In the genomic region with DNA sequence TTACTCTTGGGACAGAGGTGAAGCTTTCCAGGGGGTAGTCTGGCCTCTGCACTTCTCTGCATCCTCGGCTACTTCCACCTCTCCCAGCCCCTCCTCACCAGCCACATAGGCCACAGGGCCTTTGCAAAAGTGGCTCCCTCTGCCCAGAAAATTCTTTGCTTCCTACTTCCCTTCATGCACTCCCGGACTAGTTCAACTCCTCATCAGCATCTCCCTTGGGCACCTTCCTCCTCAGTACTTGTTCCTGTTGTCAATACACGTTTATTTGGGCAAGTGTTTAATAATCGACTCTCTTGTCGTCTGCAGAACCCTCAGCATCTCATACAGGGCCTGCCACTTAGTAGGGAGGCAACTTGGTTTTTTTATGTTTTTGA, we compare ENCODE assay signal across 1 cellular context.
TF ChIP-seq lines count a peak whose summit lies in the region.

No MANE protein-coding gene starts in this region.

TF ChIP-seq in HepG2, 621 proteins besides CTCF, POLR2A, EP300 and RAD21 (continued from another document and continues in another):
- TF ChIP-seq, protein P1, sequence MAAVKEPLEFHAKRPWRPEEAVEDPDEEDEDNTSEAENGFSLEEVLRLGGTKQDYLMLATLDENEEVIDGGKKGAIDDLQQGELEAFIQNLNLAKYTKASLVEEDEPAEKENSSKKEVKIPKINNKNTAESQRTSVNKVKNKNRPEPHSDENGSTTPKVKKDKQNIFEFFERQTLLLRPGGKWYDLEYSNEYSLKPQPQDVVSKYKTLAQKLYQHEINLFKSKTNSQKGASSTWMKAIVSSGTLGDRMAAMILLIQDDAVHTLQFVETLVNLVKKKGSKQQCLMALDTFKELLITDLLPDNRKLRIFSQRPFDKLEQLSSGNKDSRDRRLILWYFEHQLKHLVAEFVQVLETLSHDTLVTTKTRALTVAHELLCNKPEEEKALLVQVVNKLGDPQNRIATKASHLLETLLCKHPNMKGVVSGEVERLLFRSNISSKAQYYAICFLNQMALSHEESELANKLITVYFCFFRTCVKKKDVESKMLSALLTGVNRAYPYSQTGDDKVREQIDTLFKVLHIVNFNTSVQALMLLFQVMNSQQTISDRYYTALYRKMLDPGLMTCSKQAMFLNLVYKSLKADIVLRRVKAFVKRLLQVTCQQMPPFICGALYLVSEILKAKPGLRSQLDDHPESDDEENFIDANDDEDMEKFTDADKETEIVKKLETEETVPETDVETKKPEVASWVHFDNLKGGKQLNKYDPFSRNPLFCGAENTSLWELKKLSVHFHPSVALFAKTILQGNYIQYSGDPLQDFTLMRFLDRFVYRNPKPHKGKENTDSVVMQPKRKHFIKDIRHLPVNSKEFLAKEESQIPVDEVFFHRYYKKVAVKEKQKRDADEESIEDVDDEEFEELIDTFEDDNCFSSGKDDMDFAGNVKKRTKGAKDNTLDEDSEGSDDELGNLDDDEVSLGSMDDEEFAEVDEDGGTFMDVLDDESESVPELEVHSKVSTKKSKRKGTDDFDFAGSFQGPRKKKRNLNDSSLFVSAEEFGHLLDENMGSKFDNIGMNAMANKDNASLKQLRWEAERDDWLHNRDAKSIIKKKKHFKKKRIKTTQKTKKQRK (IDR thresholded peaks at IDR 0.05; ENCODE audit: low read length) = no peak
- no peak for TF ChIP-seq PHF21A (CRISPR knock-in tag; IDR thresholded peaks at IDR 0.05)
- TF ChIP-seq, protein P2, sequence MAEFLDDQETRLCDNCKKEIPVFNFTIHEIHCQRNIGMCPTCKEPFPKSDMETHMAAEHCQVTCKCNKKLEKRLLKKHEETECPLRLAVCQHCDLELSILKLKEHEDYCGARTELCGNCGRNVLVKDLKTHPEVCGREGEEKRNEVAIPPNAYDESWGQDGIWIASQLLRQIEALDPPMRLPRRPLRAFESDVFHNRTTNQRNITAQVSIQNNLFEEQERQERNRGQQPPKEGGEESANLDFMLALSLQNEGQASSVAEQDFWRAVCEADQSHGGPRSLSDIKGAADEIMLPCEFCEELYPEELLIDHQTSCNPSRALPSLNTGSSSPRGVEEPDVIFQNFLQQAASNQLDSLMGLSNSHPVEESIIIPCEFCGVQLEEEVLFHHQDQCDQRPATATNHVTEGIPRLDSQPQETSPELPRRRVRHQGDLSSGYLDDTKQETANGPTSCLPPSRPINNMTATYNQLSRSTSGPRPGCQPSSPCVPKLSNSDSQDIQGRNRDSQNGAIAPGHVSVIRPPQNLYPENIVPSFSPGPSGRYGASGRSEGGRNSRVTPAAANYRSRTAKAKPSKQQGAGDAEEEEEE (CRISPR knock-in tag; IDR thresholded peaks at IDR 0.05; ENCODE audit: borderline replicate concordance) = 0 out of 2 replicates have a peak, but pooled peaks have one; percentile 37
- no peak for TF ChIP-seq XRCC5 (optimal IDR thresholded peaks at IDR 0.05; ENCODE audit: low read length)
- no peak for TF ChIP-seq ZNF496 (CRISPR knock-in tag; IDR thresholded peaks at IDR 0.05; ENCODE audit: insufficient replicate concordance)
- TF ChIP-seq, protein P3, sequence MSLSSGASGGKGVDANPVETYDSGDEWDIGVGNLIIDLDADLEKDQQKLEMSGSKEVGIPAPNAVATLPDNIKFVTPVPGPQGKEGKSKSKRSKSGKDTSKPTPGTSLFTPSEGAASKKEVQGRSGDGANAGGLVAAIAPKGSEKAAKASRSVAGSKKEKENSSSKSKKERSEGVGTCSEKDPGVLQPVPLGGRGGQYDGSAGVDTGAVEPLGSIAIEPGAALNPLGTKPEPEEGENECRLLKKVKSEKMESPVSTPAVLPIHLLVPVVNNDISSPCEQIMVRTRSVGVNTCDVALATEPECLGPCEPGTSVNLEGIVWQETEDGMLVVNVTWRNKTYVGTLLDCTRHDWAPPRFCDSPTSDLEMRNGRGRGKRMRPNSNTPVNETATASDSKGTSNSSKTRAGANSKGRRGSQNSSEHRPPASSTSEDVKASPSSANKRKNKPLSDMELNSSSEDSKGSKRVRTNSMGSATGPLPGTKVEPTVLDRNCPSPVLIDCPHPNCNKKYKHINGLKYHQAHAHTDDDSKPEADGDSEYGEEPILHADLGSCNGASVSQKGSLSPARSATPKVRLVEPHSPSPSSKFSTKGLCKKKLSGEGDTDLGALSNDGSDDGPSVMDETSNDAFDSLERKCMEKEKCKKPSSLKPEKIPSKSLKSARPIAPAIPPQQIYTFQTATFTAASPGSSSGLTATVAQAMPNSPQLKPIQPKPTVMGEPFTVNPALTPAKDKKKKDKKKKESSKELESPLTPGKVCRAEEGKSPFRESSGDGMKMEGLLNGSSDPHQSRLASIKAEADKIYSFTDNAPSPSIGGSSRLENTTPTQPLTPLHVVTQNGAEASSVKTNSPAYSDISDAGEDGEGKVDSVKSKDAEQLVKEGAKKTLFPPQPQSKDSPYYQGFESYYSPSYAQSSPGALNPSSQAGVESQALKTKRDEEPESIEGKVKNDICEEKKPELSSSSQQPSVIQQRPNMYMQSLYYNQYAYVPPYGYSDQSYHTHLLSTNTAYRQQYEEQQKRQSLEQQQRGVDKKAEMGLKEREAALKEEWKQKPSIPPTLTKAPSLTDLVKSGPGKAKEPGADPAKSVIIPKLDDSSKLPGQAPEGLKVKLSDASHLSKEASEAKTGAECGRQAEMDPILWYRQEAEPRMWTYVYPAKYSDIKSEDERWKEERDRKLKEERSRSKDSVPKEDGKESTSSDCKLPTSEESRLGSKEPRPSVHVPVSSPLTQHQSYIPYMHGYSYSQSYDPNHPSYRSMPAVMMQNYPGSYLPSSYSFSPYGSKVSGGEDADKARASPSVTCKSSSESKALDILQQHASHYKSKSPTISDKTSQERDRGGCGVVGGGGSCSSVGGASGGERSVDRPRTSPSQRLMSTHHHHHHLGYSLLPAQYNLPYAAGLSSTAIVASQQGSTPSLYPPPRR (CRISPR knock-in tag; IDR thresholded peaks at IDR 0.05; ENCODE audit: borderline replicate concordance) = no peak
- no peak for TF ChIP-seq ZNF605 (CRISPR knock-in tag; IDR thresholded peaks at IDR 0.05)
- TF ChIP-seq, protein P4, sequence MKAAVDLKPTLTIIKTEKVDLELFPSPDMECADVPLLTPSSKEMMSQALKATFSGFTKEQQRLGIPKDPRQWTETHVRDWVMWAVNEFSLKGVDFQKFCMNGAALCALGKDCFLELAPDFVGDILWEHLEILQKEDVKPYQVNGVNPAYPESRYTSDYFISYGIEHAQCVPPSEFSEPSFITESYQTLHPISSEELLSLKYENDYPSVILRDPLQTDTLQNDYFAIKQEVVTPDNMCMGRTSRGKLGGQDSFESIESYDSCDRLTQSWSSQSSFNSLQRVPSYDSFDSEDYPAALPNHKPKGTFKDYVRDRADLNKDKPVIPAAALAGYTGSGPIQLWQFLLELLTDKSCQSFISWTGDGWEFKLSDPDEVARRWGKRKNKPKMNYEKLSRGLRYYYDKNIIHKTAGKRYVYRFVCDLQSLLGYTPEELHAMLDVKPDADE (CRISPR knock-in tag; IDR thresholded peaks at IDR 0.05) = no peak
- TF ChIP-seq GLI4 (CRISPR knock-in tag; IDR thresholded peaks at IDR 0.05; ENCODE audit: borderline replicate concordance) = 0 out of 2 replicates have a peak, but pooled peaks have one; percentile 79
- no peak for TF ChIP-seq ZNF446 (CRISPR knock-in tag; IDR thresholded peaks at IDR 0.05)
- no peak for TF ChIP-seq ZNF674 (CRISPR knock-in tag; IDR thresholded peaks at IDR 0.05; ENCODE audit: low read depth)
- TF ChIP-seq ASH2L (IDR thresholded peaks at IDR 0.05; ENCODE audit: insufficient read length, low read depth, low read length) = no peak
- TF ChIP-seq, protein P5, sequence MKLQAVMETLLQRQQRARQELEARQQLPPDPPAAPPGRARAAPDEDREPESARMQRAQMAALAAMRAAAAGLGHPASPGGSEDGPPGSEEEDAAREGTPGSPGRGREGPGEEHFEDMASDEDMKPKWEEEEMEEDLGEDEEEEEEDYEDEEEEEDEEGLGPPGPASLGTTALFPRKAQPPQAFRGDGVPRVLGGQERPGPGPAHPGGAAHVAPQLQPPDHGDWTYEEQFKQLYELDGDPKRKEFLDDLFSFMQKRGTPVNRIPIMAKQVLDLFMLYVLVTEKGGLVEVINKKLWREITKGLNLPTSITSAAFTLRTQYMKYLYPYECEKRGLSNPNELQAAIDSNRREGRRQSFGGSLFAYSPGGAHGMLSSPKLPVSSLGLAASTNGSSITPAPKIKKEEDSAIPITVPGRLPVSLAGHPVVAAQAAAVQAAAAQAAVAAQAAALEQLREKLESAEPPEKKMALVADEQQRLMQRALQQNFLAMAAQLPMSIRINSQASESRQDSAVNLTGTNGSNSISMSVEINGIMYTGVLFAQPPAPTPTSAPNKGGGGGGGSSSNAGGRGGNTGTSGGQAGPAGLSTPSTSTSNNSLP (IDR thresholded peaks at IDR 0.05; ENCODE audit: low read depth, low read length) = no peak
- TF ChIP-seq YEATS4 (CRISPR knock-in tag; IDR thresholded peaks at IDR 0.05; ENCODE audit: borderline replicate concordance) = no peak
- TF ChIP-seq, protein P6, sequence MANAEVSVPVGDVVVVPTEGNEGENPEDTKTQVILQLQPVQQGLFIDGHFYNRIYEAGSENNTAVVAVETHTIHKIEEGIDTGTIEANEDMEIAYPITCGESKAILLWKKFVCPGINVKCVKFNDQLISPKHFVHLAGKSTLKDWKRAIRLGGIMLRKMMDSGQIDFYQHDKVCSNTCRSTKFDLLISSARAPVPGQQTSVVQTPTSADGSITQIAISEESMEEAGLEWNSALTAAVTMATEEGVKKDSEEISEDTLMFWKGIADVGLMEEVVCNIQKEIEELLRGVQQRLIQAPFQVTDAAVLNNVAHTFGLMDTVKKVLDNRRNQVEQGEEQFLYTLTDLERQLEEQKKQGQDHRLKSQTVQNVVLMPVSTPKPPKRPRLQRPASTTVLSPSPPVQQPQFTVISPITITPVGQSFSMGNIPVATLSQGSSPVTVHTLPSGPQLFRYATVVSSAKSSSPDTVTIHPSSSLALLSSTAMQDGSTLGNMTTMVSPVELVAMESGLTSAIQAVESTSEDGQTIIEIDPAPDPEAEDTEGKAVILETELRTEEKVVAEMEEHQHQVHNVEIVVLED (CRISPR knock-in tag; IDR thresholded peaks at IDR 0.05; ENCODE audit: borderline replicate concordance) = peak; percentile 4; the same call in 1 of the 2 replicates
- TF ChIP-seq, protein P7, sequence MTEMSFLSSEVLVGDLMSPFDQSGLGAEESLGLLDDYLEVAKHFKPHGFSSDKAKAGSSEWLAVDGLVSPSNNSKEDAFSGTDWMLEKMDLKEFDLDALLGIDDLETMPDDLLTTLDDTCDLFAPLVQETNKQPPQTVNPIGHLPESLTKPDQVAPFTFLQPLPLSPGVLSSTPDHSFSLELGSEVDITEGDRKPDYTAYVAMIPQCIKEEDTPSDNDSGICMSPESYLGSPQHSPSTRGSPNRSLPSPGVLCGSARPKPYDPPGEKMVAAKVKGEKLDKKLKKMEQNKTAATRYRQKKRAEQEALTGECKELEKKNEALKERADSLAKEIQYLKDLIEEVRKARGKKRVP (CRISPR knock-in tag; IDR thresholded peaks at IDR 0.05) = no peak
- TF ChIP-seq, protein P8, sequence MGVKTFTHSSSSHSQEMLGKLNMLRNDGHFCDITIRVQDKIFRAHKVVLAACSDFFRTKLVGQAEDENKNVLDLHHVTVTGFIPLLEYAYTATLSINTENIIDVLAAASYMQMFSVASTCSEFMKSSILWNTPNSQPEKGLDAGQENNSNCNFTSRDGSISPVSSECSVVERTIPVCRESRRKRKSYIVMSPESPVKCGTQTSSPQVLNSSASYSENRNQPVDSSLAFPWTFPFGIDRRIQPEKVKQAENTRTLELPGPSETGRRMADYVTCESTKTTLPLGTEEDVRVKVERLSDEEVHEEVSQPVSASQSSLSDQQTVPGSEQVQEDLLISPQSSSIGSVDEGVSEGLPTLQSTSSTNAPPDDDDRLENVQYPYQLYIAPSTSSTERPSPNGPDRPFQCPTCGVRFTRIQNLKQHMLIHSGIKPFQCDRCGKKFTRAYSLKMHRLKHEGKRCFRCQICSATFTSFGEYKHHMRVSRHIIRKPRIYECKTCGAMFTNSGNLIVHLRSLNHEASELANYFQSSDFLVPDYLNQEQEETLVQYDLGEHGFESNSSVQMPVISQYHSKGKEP (CRISPR knock-in tag; IDR thresholded peaks at IDR 0.05) = no peak
- TF ChIP-seq, protein P9, sequence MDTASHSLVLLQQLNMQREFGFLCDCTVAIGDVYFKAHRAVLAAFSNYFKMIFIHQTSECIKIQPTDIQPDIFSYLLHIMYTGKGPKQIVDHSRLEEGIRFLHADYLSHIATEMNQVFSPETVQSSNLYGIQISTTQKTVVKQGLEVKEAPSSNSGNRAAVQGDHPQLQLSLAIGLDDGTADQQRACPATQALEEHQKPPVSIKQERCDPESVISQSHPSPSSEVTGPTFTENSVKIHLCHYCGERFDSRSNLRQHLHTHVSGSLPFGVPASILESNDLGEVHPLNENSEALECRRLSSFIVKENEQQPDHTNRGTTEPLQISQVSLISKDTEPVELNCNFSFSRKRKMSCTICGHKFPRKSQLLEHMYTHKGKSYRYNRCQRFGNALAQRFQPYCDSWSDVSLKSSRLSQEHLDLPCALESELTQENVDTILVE (CRISPR knock-in tag; IDR thresholded peaks at IDR 0.05) = no peak
- TF ChIP-seq SP2 (CRISPR knock-in tag; IDR thresholded peaks at IDR 0.05) = no peak
- TF ChIP-seq ZNF180 (CRISPR knock-in tag; IDR thresholded peaks at IDR 0.05; ENCODE audit: borderline replicate concordance, low read depth) = 0 out of 2 replicates have a peak, but pooled peaks have one; percentile 7
- TF ChIP-seq, protein P10, sequence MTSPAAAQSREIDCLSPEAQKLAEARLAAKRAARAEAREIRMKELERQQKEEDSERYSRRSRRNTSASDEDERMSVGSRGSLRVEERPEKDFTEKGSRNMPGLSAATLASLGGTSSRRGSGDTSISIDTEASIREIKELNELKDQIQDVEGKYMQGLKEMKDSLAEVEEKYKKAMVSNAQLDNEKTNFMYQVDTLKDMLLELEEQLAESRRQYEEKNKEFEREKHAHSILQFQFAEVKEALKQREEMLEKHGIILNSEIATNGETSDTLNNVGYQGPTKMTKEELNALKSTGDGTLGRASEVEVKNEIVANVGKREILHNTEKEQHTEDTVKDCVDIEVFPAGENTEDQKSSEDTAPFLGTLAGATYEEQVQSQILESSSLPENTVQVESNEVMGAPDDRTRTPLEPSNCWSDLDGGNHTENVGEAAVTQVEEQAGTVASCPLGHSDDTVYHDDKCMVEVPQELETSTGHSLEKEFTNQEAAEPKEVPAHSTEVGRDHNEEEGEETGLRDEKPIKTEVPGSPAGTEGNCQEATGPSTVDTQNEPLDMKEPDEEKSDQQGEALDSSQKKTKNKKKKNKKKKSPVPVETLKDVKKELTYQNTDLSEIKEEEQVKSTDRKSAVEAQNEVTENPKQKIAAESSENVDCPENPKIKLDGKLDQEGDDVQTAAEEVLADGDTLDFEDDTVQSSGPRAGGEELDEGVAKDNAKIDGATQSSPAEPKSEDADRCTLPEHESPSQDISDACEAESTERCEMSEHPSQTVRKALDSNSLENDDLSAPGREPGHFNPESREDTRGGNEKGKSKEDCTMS (CRISPR knock-in tag; conservative IDR thresholded peaks at IDR 0.05) = no peak
- TF ChIP-seq, protein P11, sequence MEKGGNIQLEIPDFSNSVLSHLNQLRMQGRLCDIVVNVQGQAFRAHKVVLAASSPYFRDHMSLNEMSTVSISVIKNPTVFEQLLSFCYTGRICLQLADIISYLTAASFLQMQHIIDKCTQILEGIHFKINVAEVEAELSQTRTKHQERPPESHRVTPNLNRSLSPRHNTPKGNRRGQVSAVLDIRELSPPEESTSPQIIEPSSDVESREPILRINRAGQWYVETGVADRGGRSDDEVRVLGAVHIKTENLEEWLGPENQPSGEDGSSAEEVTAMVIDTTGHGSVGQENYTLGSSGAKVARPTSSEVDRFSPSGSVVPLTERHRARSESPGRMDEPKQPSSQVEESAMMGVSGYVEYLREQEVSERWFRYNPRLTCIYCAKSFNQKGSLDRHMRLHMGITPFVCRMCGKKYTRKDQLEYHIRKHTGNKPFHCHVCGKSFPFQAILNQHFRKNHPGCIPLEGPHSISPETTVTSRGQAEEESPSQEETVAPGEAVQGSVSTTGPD (CRISPR knock-in tag; IDR thresholded peaks at IDR 0.05) = no peak
- TF ChIP-seq SIX1 (CRISPR knock-in tag; IDR thresholded peaks at IDR 0.05; ENCODE audit: borderline replicate concordance) = no peak
- no peak for TF ChIP-seq THAP11 (CRISPR knock-in tag; IDR thresholded peaks at IDR 0.05)
- TF ChIP-seq ZNF792 (CRISPR knock-in tag; IDR thresholded peaks at IDR 0.05) = no peak
